ENCODE assay signal across 1 cellular context in the genomic region with DNA sequence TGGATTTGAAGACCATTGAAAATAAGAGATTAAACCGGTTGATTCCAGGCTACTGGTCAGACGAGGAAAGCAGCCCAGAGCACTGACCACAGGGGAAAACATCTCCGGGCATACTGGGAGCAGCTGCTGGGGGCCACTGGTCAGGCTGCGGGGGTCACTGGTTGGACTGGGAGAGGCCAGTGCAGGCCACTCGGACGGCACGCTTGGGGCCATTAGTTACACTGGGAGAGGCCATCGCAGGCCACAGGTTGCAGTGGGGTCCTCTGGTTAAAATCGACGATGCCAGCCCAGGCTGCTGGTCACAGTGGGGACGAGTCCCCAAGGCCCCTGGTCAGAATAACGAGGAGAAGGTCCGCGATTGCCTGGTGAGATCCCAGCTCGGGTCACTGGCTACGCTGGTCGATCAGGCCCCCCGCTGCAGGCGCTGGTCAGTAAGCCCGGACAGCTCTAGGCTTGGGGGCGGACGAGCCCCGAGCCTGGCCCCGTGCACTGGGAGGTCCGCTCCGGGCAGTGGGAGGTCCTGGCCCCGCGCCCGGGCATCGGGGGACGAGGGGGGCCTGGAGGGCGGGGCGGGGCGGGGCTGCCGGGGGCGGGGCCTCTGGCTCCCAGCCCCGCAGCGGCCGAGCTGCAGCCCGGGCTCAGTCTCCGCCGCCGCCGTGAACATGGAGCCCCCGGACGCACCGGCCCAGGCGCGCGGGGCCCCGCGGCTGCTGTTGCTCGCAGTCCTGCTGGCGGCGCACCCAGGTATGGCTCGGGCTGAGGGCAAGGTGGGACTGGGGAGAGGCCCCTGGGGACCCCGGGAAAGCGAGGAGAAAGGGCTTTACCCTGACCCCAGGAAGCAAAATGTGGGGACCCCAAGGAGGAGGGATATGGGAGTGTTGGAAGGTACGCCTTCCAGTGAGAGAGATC.
TF ChIP-seq lines count a peak whose summit lies in the region.

A gene with protein sequence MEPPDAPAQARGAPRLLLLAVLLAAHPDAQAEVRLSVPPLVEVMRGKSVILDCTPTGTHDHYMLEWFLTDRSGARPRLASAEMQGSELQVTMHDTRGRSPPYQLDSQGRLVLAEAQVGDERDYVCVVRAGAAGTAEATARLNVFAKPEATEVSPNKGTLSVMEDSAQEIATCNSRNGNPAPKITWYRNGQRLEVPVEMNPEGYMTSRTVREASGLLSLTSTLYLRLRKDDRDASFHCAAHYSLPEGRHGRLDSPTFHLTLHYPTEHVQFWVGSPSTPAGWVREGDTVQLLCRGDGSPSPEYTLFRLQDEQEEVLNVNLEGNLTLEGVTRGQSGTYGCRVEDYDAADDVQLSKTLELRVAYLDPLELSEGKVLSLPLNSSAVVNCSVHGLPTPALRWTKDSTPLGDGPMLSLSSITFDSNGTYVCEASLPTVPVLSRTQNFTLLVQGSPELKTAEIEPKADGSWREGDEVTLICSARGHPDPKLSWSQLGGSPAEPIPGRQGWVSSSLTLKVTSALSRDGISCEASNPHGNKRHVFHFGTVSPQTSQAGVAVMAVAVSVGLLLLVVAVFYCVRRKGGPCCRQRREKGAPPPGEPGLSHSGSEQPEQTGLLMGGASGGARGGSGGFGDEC (plus strand): TSS at position 641 of the 909 bp plus-strand sequence. CDS start 22 bp downstream, at position 663.

TF ChIP-seq in HCT116, 20 proteins besides CTCF, POLR2A, EP300 and RAD21:
- TF ChIP-seq, protein P1, sequence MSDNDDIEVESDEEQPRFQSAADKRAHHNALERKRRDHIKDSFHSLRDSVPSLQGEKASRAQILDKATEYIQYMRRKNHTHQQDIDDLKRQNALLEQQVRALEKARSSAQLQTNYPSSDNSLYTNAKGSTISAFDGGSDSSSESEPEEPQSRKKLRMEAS (IDR thresholded peaks at IDR 0.05): no peak; the same call in 1 of the 2 replicates
- TF ChIP-seq JUND (IDR thresholded peaks at IDR 0.05): no peak
- TF ChIP-seq YY1 (IDR thresholded peaks at IDR 0.05; ENCODE audit: extremely low read depth, insufficient replicate concordance, low read depth, low read length): peak; percentile 52
- peak; percentile 91 for TF ChIP-seq POLR2AphosphoS5 (IDR thresholded peaks at IDR 0.05; ENCODE audit: low read depth, low read length)
TF ChIP-seq in HCT116: peak in this region for 2.
